ENCODE assay signal across 1 cellular context in genomic region chr20:18496740-18497592, GRCh38.
TF ChIP-seq lines count a peak whose summit lies in the region.

Gene RBBP9, minus strand, starts transcription at chr20:18497225. Its CDS starts 58 bp downstream, at chr20:18497167.

TF ChIP-seq in K562, 482 proteins besides CTCF, POLR2A, EP300 and RAD21 (continued from another document):
- TF ChIP-seq VEZF1 (CRISPR knock-in tag; IDR thresholded peaks at IDR 0.05) (peak; percentile 26; the same call in 1 of the 2 replicates), BCOR (IDR thresholded peaks at IDR 0.05) (no peak), PHF8 (IDR thresholded peaks at IDR 0.05; ENCODE audit: borderline replicate concordance, low read length) (peak; percentile 60; the same call in 1 of the 2 replicates), SMAD4 (CRISPR knock-in tag; conservative IDR thresholded peaks at IDR 0.05) (no peak), ZBTB49 (CRISPR knock-in tag; IDR thresholded peaks at IDR 0.05; ENCODE audit: borderline replicate concordance) (no peak), NCOA1 (IDR thresholded peaks at IDR 0.05; ENCODE audit: low read depth) (peak; percentile 47; the same call in 1 of the 2 replicates), SNIP1 (IDR thresholded peaks at IDR 0.05; ENCODE audit: low read depth) (no peak), XRCC4 (IDR thresholded peaks at IDR 0.05; ENCODE audit: extremely low read depth, insufficient read depth, insufficient read length) (no peak), MECOM (CRISPR knock-in tag; IDR thresholded peaks at IDR 0.05) (no peak), LARP7 (IDR thresholded peaks at IDR 0.05) (no peak), JUND (IDR thresholded peaks at IDR 0.05; ENCODE audit: borderline replicate concordance, low read depth, low read length) (peak; percentile 13; the same call in 1 of the 2 replicates), JUND (tag; IDR thresholded peaks at IDR 0.05; ENCODE audit: borderline replicate concordance, low read depth, low read length) (no peak), POLR2AphosphoS5 (IDR thresholded peaks at IDR 0.05; ENCODE audit: control insufficient read depth, insufficient read depth, low read depth, low read length) (no peak), ZNF398 (CRISPR knock-in tag; IDR thresholded peaks at IDR 0.05) (no peak), HCFC1 (IDR thresholded peaks at IDR 0.05; ENCODE audit: low read depth, low read length) (peak; percentile 92), ZBTB12 (CRISPR knock-in tag; IDR thresholded peaks at IDR 0.05) (no peak), GATA2 (CRISPR knock-in tag; IDR thresholded peaks at IDR 0.05) (no peak), TCF7L2 (IDR thresholded peaks at IDR 0.05; ENCODE audit: low read depth, low read length) (no peak), GABPA (tag; conservative IDR thresholded peaks at IDR 0.05; ENCODE audit: low read depth) (peak; percentile 63), MCM7 (IDR thresholded peaks at IDR 0.05) (no peak), E2F5 (CRISPR knock-in tag; IDR thresholded peaks at IDR 0.05) (no peak), MTA1 (IDR thresholded peaks at IDR 0.05; ENCODE audit: borderline replicate concordance) (no peak), CHD4 (IDR thresholded peaks at IDR 0.05; ENCODE audit: insufficient read depth, insufficient replicate concordance, low read depth, low read length, poor library complexity, severe bottlenecking) (no peak), MYC (IDR thresholded peaks at IDR 0.05; ENCODE audit: low read depth, low read length) (peak; percentile 32; the same call in 1 of the 2 replicates), MYC (CRISPR knock-in tag; IDR thresholded peaks at IDR 0.05; ENCODE audit: borderline replicate concordance, low read depth) (no peak), ZNF212 (CRISPR knock-in tag; IDR thresholded peaks at IDR 0.05) (no peak), SP1 (CRISPR knock-in tag; IDR thresholded peaks at IDR 0.05) (no peak), YBX1 (IDR thresholded peaks at IDR 0.05) (no peak)
